8 cellular contexts compared by ENCODE assay signal in the genomic region with DNA sequence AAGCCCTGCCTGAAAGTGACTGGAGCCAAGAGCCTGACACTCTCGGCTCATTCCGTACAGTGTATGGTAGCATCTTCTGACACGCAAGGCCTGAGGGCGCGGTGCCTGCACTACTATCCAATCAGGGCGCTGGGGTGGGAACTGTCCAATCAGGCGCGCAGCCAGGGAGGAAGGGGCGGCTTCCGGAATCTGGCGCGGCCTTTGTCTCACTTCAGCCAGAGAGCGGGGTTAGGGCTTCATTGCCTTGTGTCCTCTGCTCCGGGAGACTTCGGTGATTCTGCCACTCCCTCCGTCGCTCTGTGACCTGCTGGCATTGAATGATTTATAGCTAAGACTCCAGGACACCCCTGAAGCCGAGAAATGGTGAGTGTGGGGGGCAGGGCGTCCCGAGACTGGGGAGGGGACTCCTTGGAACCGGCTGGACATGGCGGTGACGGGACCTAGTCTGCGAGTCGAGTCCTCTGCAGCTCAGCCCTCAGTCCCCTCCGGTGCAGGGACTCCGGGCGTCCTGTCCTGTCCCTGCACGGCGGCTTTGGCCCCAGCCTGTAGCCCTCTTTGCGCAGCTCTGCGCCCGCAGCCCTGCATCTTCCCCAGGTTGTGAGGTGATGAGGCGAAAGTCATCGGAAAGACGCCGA.
DNase-seq lines count a peak whose midpoint lies in the region; FAIRE-seq and TF ChIP-seq lines count a peak whose summit lies in the region.
"Not testable (repeated sequence)": the region's sequence is repeated elsewhere in the genome, so short reads cannot be mapped to it uniquely, and the experiment has no call there.

No MANE protein-coding gene starts in this region.

- H3K36me3 Mint-ChIP-seq in neural progenitor cell = not testable (repeated sequence)

- peak; percentile 93 for FAIRE-seq in G401.6 (lab: Jason Lieb, UNC)

- H3K4me2 ChIP-seq in neural progenitor cell = peak overlapping the region; percentile 87

- H3K4me1 Mint-ChIP-seq in neural progenitor cell = not testable (repeated sequence)

- H4K20me1 ChIP-seq in neural progenitor cell (ENCODE audit: low read depth) = peaks cover 19% of the 10 kb centered on the region

- DNase-seq in HAP-1 (ENCODE audit: low spot score in 2 of 2) = peak; percentile 87 to 94
- peak; percentile 97 for DNase-seq in MG63
- DNase-seq in SJCRH30 = peak; percentile 96 to 98
- peak; percentile 73 for DNase-seq in activated gamma-delta T cell treated with anti-CD3 and anti-CD28 coated beads, Interleukin-2, amount 50 U/mL, for 16 hours (ENCODE audit: low read depth)
- DNase-seq in foreskin melanocyte = peak; percentile 88
- DNase-seq in neural progenitor cell (ENCODE audit: low spot score) = peak; percentile 93
- DNase-seq in stomach = peak; percentile 81

- H3K9ac ChIP-seq in neural progenitor cell = peak overlapping the region; percentile 64

- H3K4me1 ChIP-seq in HAP-1, SJCRH30, neural progenitor cell: not testable (repeated sequence)
- H3K4me1 ChIP-seq in stomach = peaks cover 0 to 19% (median 4%) of the 10 kb centered on the region in 4 donors

- H3F3A ChIP-seq in neural progenitor cell (ENCODE audit: low read depth) = not testable (repeated sequence)

- intact Hi-C loops in stomach (cut with DNase I; ENCODE audit: low total_unique reads) = not testable (repeated sequence)

- not testable (repeated sequence) for TF ChIP-seq POLR2A in stomach (IDR thresholded peaks at IDR 0.05)

- H2AFZ ChIP-seq in neural progenitor cell (replicated peaks) = peak overlapping the region; percentile 65

- peaks cover 19% of the 10 kb centered on the region for H3K9me3 Mint-ChIP-seq in neural progenitor cell

- H3K9me3 ChIP-seq in HAP-1; MG63; SJCRH30 (replicated peaks); neural progenitor cell (ENCODE audit: low read depth); stomach: not testable (repeated sequence)

- not testable (repeated sequence) for TF ChIP-seq CTCF in neural progenitor cell (IDR thresholded peaks at IDR 0.05); stomach (IDR thresholded peaks at IDR 0.05)

- H3K27me3 Mint-ChIP-seq in neural progenitor cell (ENCODE audit: insufficient read depth, low read depth) = not testable (repeated sequence)

- peak overlapping the region; percentile 82 for H3K27ac Mint-ChIP-seq in neural progenitor cell

- TF ChIP-seq EP300 in stomach (IDR thresholded peaks at IDR 0.05) = not testable (repeated sequence)

- WGBS in stomach, 5 donors = 0 to 2% (median 1%) methylated on average over 11 to 31 of the region's 37 CpGs

- H3K79me2 ChIP-seq in neural progenitor cell (ENCODE audit: low read depth) = peaks cover 46% of the 10 kb centered on the region

- not testable (repeated sequence) for H3K27me3 ChIP-seq in HAP-1 (ENCODE audit: low read depth); MG63; SJCRH30; neural progenitor cell; stomach

- in situ Hi-C loops in HAP-1 (cut with MboI; ENCODE audit: low sequenced_read_pairs) = not testable (repeated sequence)

- H3K4me3 Mint-ChIP-seq in neural progenitor cell = peak overlapping the region; percentile 92

- H3K27ac ChIP-seq in SJCRH30 = peak overlapping the region; percentile 70
- H3K27ac ChIP-seq in neural progenitor cell = not testable (repeated sequence)
- H3K27ac ChIP-seq in stomach = peak overlapping the region in 4 of 5 donors; percentile 39 to 77 (median 50)

- H3K36me3 ChIP-seq in HAP-1 (replicated peaks); MG63; SJCRH30; neural progenitor cell; stomach: not testable (repeated sequence)

- H3K4me3 ChIP-seq in HAP-1 (peak overlapping the region; percentile 48), MG63 (peak overlapping the region; percentile 81), SJCRH30 (peak overlapping the region; percentile 92), neural progenitor cell (peak overlapping the region; percentile 80), stomach (peak overlapping the region; percentile 49 to 63 (median 54))
